Comparison of ENCODE assay signal across 12 cellular contexts in the genomic region with DNA sequence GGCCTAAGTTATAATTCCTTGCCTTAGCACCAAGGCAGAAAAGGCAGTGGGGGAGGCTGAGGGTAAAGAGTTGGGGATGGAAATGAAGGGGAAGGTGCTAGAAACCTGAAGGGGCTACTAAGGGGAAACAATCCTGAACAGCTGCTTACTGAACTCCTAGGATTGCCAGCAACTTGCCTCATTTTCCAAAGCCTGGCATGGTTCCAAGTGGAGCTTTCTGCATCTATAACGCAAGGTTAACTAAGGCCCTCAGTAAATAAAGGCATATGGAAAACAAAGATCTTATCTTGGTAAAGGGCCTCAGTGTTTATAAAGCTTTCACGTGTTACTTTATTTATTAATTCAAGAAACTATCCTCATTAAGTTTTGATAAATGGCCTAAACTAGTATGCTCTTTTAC.
A peak's percentile ranks its signal among the peaks of the same experiment; 100 is the strongest.
DNase-seq lines count a peak whose midpoint lies in the region; ATAC-seq lines count a peak whose summit lies in the region.
"Had no signal": no experiment of that assay in that cellular context is flagged by ENCODE, and none has a peak within 500 bp of the region (broad histone marks: within the 10 kb centered on the region; RNA-seq: fewer than 3 reads in every experiment).

No MANE protein-coding gene starts in this region.

- peak; percentile 16 to 83 (median 61) for DNase-seq in NCI-H1417 (lab: John Stamatoyannopoulos, UW)
- DNase-seq in NCI-H1417 treated with DMSO at 0.1 percent for 48 hours (lab: John Stamatoyannopoulos, UW) = no peak
- peak; percentile 98 for DNase-seq in NCI-H2171 treated with DMSO at 0.1 percent for 48 hours (lab: John Stamatoyannopoulos, UW)
- DNase-seq in SHP77 (lab: John Stamatoyannopoulos, UW) = peak; percentile 30 to 43
- DNase-seq in cerebellar cortex (ENCODE audit: low spot score) = no peak
- DNase-seq in T-helper 9 cell = no peak
- DNase-seq in activated naive CD4-positive, alpha-beta T cell (lab: John Stamatoyannopoulos, UW) = no peak
- DNase-seq: dermis blood vessel endothelial cell, left lung, NCI-H2081 treated with DMSO at 0.1 percent for 48 hours had no signal

- no peak for ATAC-seq in HG03432 (IDR thresholded peaks at IDR 0.05; ENCODE audit: unreplicated experiment)
- ATAC-seq: left lung, Right ventricle myocardium inferior had no signal

Comparison
In these comparisons a context has a peak if more than half of its experiments do, and no peak if none do; other contexts are left out.
1. DNase-seq: peak in NCI-H1417 (3 of 3), NCI-H2171 treated with DMSO at 0.1 percent for 48 hours (single experiment) and SHP77 (2 of 2); none in NCI-H1417 treated with DMSO at 0.1 percent for 48 hours (single experiment), cerebellar cortex (single experiment), T-helper 9 cell (single experiment) and activated naive CD4-positive, alpha-beta T cell (0 of 4).